ENCODE assay signal across 17 cellular contexts in genomic region chr6:97594834-97595233, GRCh38.
DNase-seq lines count a peak whose midpoint lies in the region; ATAC-seq, FAIRE-seq and TF ChIP-seq lines count a peak whose summit lies in the region.
"Had no signal": no experiment of that assay in that cellular context is flagged by ENCODE, and none has a peak within 500 bp of the region (broad histone marks: within the 10 kb centered on the region; RNA-seq: fewer than 3 reads in every experiment).

No MANE protein-coding gene starts in this region.

- POLR2A ChIA-PET in BJ (lab: Charles Lee), result no interaction called here

- H3K4me3 Mint-ChIP-seq in CD14-positive monocyte, result no peak overlapping the region
- H3K4me3 Mint-ChIP-seq: activated naive CD4-positive, alpha-beta T cell treated with anti-CD3 and anti-CD28 coated beads, Interleukin-2, amount 50 U/mL, for 24 hours; IgD-negative memory B cell had no signal

- no peak overlapping the region for H3K4me3 ChIP-seq in BJ (ENCODE audit: low read depth, low read length)
- no peak overlapping the region for H3K4me3 ChIP-seq in choroid plexus epithelial cell (ENCODE audit: low read depth, low read length)
- H3K4me3 ChIP-seq in mesenchymal stem cell (ENCODE audit: insufficient read depth in 1 of 2, low read depth in 1 of 2, low read length in 2 of 2), result no peak overlapping the region
- H3K4me3 ChIP-seq: BLaER1, SJCRH30 had no signal

- CTCF ChIA-PET in BJ (lab: Yijun Ruan, JAX), result no interaction called here

- H3K18ac ChIP-seq in mesenchymal stem cell (ENCODE audit: low read depth in 1 of 2, low read length in 2 of 2), result no peak overlapping the region

- peaks cover 0 to 2% (median 0%) of the 10 kb centered on the region in 7 donors for H3K9me3 Mint-ChIP-seq in CD14-positive monocyte
- H3K9me3 Mint-ChIP-seq: activated naive CD4-positive, alpha-beta T cell treated with anti-CD3 and anti-CD28 coated beads, Interleukin-2, amount 50 U/mL, for 24 hours had no signal

- peaks cover 0 to 4% (median 0%) of the 10 kb centered on the region in 3 donors for H3K27me3 Mint-ChIP-seq in CD14-positive monocyte (ENCODE audit: low read depth in 3 of 3)
- H3K27me3 Mint-ChIP-seq: activated naive CD4-positive, alpha-beta T cell treated with anti-CD3 and anti-CD28 coated beads, Interleukin-2, amount 50 U/mL, for 24 hours; IgD-negative memory B cell had no signal

- peak; percentile 23 for DNase-seq in BJ (ENCODE audit: low read depth)
- DNase-seq in HTR-8/SVneo (ENCODE audit: insufficient read length, low spot score), result peak; percentile 1
- peak; percentile 76 for DNase-seq in choroid plexus epithelial cell (ENCODE audit: low read depth)
- DNase-seq in mesenchymal stem cell, result peak; percentile 24
- no peak for DNase-seq in CD14-positive monocyte (ENCODE audit: low spot score)
- DNase-seq: GDM1, islet precursor cell, NCI-H82, retina had no signal

- no peak overlapping the region for H3K4ac ChIP-seq in mesenchymal stem cell (ENCODE audit: low read depth in 1 of 2, low read length in 2 of 2)

- no peak overlapping the region for H2BK5ac ChIP-seq in mesenchymal stem cell (ENCODE audit: low read depth, low read length, poor library complexity, severe bottlenecking)

- no peak for FAIRE-seq in HTR-8/SVneo (lab: Jason Lieb, UNC)

- no peak overlapping the region for H2BK15ac ChIP-seq in mesenchymal stem cell (ENCODE audit: low read depth, poor library complexity, severe bottlenecking)

- no peaks in the 10 kb centered on the region for H3K36me3 Mint-ChIP-seq in CD14-positive monocyte
- H3K36me3 Mint-ChIP-seq: activated naive CD4-positive, alpha-beta T cell treated with anti-CD3 and anti-CD28 coated beads, Interleukin-2, amount 50 U/mL, for 24 hours; IgD-negative memory B cell had no signal

- TF ChIP-seq CTCF in BJ (IDR thresholded peaks at IDR 0.05; ENCODE audit: insufficient read depth, low read depth, low read length) (no peak), choroid plexus epithelial cell (conservative IDR thresholded peaks at IDR 0.05; ENCODE audit: low read depth, low read length) (no peak), CD14-positive monocyte (IDR thresholded peaks at IDR 0.05) (no peak)

- WGBS in mesenchymal stem cell, result 79% methylated on average over 1 of the region's 3 CpGs

- H2BK12ac ChIP-seq in mesenchymal stem cell (ENCODE audit: low read length in 2 of 2), result no peak overlapping the region

- H3K9me3 ChIP-seq in mesenchymal stem cell (ENCODE audit: control insufficient read depth, low read length), result no peaks in the 10 kb centered on the region
- H3K9me3 ChIP-seq: BLaER1, SJCRH30 had no signal

- no peak overlapping the region for H3K4me2 ChIP-seq in mesenchymal stem cell (ENCODE audit: low read length, poor library complexity, severe bottlenecking)
- H3K4me2 ChIP-seq: BLaER1 had no signal

- H3K27ac Mint-ChIP-seq in CD14-positive monocyte, result no peak overlapping the region
- H3K27ac Mint-ChIP-seq: activated naive CD4-positive, alpha-beta T cell treated with anti-CD3 and anti-CD28 coated beads, Interleukin-2, amount 50 U/mL, for 24 hours; IgD-negative memory B cell had no signal

- no peaks in the 10 kb centered on the region for H3K4me1 Mint-ChIP-seq in CD14-positive monocyte
- H3K4me1 Mint-ChIP-seq: activated naive CD4-positive, alpha-beta T cell treated with anti-CD3 and anti-CD28 coated beads, Interleukin-2, amount 50 U/mL, for 24 hours; IgD-negative memory B cell had no signal

- no peak overlapping the region for H3K14ac ChIP-seq in mesenchymal stem cell (ENCODE audit: low read length in 2 of 2)

- no peak overlapping the region for H2BK120ac ChIP-seq in mesenchymal stem cell (ENCODE audit: low read depth, low read length)

- H3K36me3 ChIP-seq in BJ (ENCODE audit: control insufficient read depth, insufficient read depth, low read length) (no peaks in the 10 kb centered on the region), mesenchymal stem cell (ENCODE audit: control insufficient read depth in 1 of 2, insufficient read depth in 2 of 2, low read depth in 1 of 2, low read length in 2 of 2) (no peaks in the 10 kb centered on the region)
- H3K36me3 ChIP-seq: BLaER1, SJCRH30 had no signal

- no peak overlapping the region for H3K27ac ChIP-seq in mesenchymal stem cell (ENCODE audit: low read length, poor library complexity, severe bottlenecking)
- H3K27ac ChIP-seq: BLaER1, SJCRH30, VCaP had no signal

- no peak overlapping the region for H3K23ac ChIP-seq in mesenchymal stem cell (ENCODE audit: low read length in 2 of 2)

- intact Hi-C loops in CD14-positive monocyte (cut with micrococcal nuclease), result no loop called here

- no peak overlapping the region for H2AK5ac ChIP-seq in mesenchymal stem cell (ENCODE audit: low read length, severe bottlenecking)

- no peak overlapping the region for H3K9ac ChIP-seq in mesenchymal stem cell (ENCODE audit: low read length)
- H3K9ac ChIP-seq: BLaER1 had no signal

- H4K8ac ChIP-seq in mesenchymal stem cell (ENCODE audit: low read length), result no peak overlapping the region

- H4K91ac ChIP-seq in mesenchymal stem cell (ENCODE audit: low read length), result no peak overlapping the region

- H3K79me1 ChIP-seq in mesenchymal stem cell (replicated peaks; ENCODE audit: low read length, poor library complexity, severe bottlenecking), result no peaks in the 10 kb centered on the region

- H2AFZ ChIP-seq in mesenchymal stem cell (ENCODE audit: low read depth, low read length), result no peak overlapping the region

- ATAC-seq in GM19023 (IDR thresholded peaks at IDR 0.05; ENCODE audit: unreplicated experiment), result no peak
- no peak for ATAC-seq in HG03095 (IDR thresholded peaks at IDR 0.05; ENCODE audit: unreplicated experiment)
- ATAC-seq in HG02623 (IDR thresholded peaks at IDR 0.05; ENCODE audit: unreplicated experiment), result no peak

- H3K4me1 ChIP-seq in mesenchymal stem cell (ENCODE audit: control insufficient read depth, insufficient read depth, low read depth, low read length), result no peaks in the 10 kb centered on the region
- H3K4me1 ChIP-seq: BLaER1 had no signal

- no peaks in the 10 kb centered on the region for H3K27me3 ChIP-seq in BJ (ENCODE audit: control insufficient read depth, insufficient read depth, low read length)
- no peaks in the 10 kb centered on the region for H3K27me3 ChIP-seq in mesenchymal stem cell (ENCODE audit: control insufficient read depth in 1 of 2, insufficient read depth in 1 of 2, low read length in 2 of 2)
- H3K27me3 ChIP-seq: BLaER1, SJCRH30 had no signal
